8 cellular contexts compared by ENCODE assay signal in genomic region chr1:233113009-233113712, GRCh38.
DNase-seq lines count a peak whose midpoint lies in the region; ATAC-seq and TF ChIP-seq lines count a peak whose summit lies in the region.

No MANE protein-coding gene starts in this region.

- in situ Hi-C loops in KBM-7 (cut with MboI; ENCODE audit: low pct_unique_long_range_greater_than_20kb, low sequenced_read_pairs), result no loop called here

- H2BK120ac ChIP-seq in neuronal stem cell (ENCODE audit: low read depth, low read length), result no peak overlapping the region

- no peak overlapping the region for H2BK15ac ChIP-seq in neuronal stem cell (ENCODE audit: low read length)

- peak; percentile 84 for ATAC-seq in GM21447 (IDR thresholded peaks at IDR 0.05; ENCODE audit: unreplicated experiment)
- ATAC-seq in foreskin keratinocyte, result peak; percentile 89
- no peak for ATAC-seq in HG02885 (IDR thresholded peaks at IDR 0.05; ENCODE audit: poor library complexity, unreplicated experiment)

- H2AK5ac ChIP-seq in neuronal stem cell (ENCODE audit: low read depth, low read length), result no peak overlapping the region

- peak; percentile 16 for DNase-seq in DMS153 treated with DMSO at 0.1 percent for 48 hours (lab: John Stamatoyannopoulos, UW; ENCODE audit: unreplicated experiment)
- peak; percentile 98 for DNase-seq in KBM-7
- DNase-seq in activated CD4-positive, alpha-beta T cell treated with anti-CD3 and anti-CD28 coated beads, Interleukin-2, amount 50 U/mL, for 48 hours, result peak; percentile 9 to 28
- DNase-seq in foreskin keratinocyte, result peak; percentile 100
- DNase-seq in neuronal stem cell (ENCODE audit: low spot score), result peak; percentile 8
- DNase-seq in NCI-H748 treated with DMSO at 0.1 percent for 48 hours (lab: John Stamatoyannopoulos, UW), result no peak

- WGBS in neuronal stem cell (ENCODE audit: extremely low coverage in 2 of 2, insufficient read length in 2 of 2, insufficient replicate concordance in 1 of 2), 2 donors, result no CpG with 5 or more reads among the region's 7 CpGs

- H3K9me3 ChIP-seq in neuronal stem cell (replicated peaks in 1 of 2; ENCODE audit: control insufficient read depth in 2 of 2, insufficient read depth in 1 of 2, low read depth in 1 of 2, low read length in 2 of 2), result no peaks in the 10 kb centered on the region

- H3K4ac ChIP-seq in neuronal stem cell (ENCODE audit: low read length), result no peak overlapping the region

- peak overlapping the region; percentile 14 for H2BK12ac ChIP-seq in neuronal stem cell (ENCODE audit: low read length)

- H3K4me1 ChIP-seq in foreskin keratinocyte, result peaks cover 42% of the 10 kb centered on the region
- H3K4me1 ChIP-seq in neuronal stem cell (ENCODE audit: control insufficient read depth in 2 of 2, insufficient read depth in 1 of 2, low read depth in 1 of 2, low read length in 2 of 2), result peaks cover 10 to 22% of the 10 kb centered on the region in 2 donors

- no peak overlapping the region for H3K23ac ChIP-seq in neuronal stem cell (ENCODE audit: low read depth, low read length, poor library complexity)

- H3K4me3 ChIP-seq in neuronal stem cell (ENCODE audit: low read length in 2 of 2), result peak overlapping the region; percentile 14 to 34

- H3K14ac ChIP-seq in neuronal stem cell (ENCODE audit: low read length), result no peak overlapping the region

- H3K36me3 ChIP-seq in neuronal stem cell (replicated peaks in 1 of 2; ENCODE audit: control insufficient read depth in 2 of 2, insufficient read depth in 2 of 2, low read length in 2 of 2), result peaks cover 0 to 2% of the 10 kb centered on the region in 2 donors

- H4K91ac ChIP-seq in neuronal stem cell (ENCODE audit: low read depth, low read length, poor library complexity), result no peak overlapping the region

- peak overlapping the region; percentile 3 for H4K8ac ChIP-seq in neuronal stem cell (ENCODE audit: low read depth, low read length)

- no peaks in the 10 kb centered on the region for H3K27me3 ChIP-seq in foreskin keratinocyte
- H3K27me3 ChIP-seq in neuronal stem cell (ENCODE audit: control insufficient read depth in 3 of 3, insufficient read depth in 3 of 3, low read depth in 1 of 3, low read length in 3 of 3), result no peaks in the 10 kb centered on the region

- TF ChIP-seq CTCF in foreskin keratinocyte (conservative IDR thresholded peaks at IDR 0.05), result no peak

- no peak overlapping the region for H3K9ac ChIP-seq in neuronal stem cell (ENCODE audit: low read depth, low read length, poor library complexity)

- H3K18ac ChIP-seq in neuronal stem cell (ENCODE audit: low read length), result peak overlapping the region; percentile 49

- H3K79me1 ChIP-seq in neuronal stem cell (ENCODE audit: low read depth, low read length), result no peaks in the 10 kb centered on the region

- peak overlapping the region; percentile 92 for H2AFZ ChIP-seq in neuronal stem cell (ENCODE audit: low read length)

- no peak overlapping the region for H2BK5ac ChIP-seq in neuronal stem cell (ENCODE audit: low read length)

- peak overlapping the region; percentile 94 for H3K27ac ChIP-seq in foreskin keratinocyte
- H3K27ac ChIP-seq in neuronal stem cell (replicated peaks; ENCODE audit: low read length), result peak overlapping the region; percentile 78

- H3K4me2 ChIP-seq in neuronal stem cell (ENCODE audit: insufficient read depth, low read length, poor library complexity, severe bottlenecking), result peak overlapping the region; percentile 13
